2 cellular contexts compared by ENCODE assay signal in the genomic region with DNA sequence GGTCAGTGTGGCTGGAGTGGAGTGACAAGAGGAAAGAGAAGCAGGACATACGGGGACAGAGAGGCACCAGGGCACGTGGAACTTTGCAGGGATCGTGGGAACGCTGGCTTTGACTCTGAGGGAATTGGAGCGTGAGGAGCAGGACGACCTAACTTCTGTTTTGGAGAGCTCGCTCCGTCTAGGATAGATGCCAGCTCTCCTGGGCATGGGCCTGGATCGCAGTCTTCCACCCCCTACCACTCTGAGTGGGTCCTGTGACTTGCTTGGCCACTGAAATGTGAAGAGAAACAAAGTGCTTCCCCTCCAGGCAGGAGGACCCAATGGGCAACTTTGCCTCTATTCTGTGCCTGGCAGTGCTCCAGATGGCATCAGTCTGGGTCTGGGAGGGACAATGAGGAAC.
TF ChIP-seq lines count a peak whose summit lies in the region.

No MANE protein-coding gene starts in this region.

TF ChIP-seq in GM23338, 12 proteins besides CTCF, POLR2A, EP300 and RAD21 (continues in another document):
- TF ChIP-seq POLR2AphosphoS5 (IDR thresholded peaks at IDR 0.05; ENCODE audit: low read depth) (no peak), EZH2phosphoT487 (IDR thresholded peaks at IDR 0.05; ENCODE audit: unreplicated experiment) (no peak), ZNF331 (CRISPR knock-in tag; IDR thresholded peaks at IDR 0.05; ENCODE audit: low read depth) (no peak), ZNF114 (CRISPR knock-in tag; IDR thresholded peaks at IDR 0.05) (no peak), CREB1 (CRISPR knock-in tag; IDR thresholded peaks at IDR 0.05; ENCODE audit: low read depth) (no peak), JUNB (IDR thresholded peaks at IDR 0.05; ENCODE audit: unreplicated experiment) (no peak), EZH2 (IDR thresholded peaks at IDR 0.05; ENCODE audit: low read depth, unreplicated experiment) (no peak)
- TF ChIP-seq, protein P1, sequence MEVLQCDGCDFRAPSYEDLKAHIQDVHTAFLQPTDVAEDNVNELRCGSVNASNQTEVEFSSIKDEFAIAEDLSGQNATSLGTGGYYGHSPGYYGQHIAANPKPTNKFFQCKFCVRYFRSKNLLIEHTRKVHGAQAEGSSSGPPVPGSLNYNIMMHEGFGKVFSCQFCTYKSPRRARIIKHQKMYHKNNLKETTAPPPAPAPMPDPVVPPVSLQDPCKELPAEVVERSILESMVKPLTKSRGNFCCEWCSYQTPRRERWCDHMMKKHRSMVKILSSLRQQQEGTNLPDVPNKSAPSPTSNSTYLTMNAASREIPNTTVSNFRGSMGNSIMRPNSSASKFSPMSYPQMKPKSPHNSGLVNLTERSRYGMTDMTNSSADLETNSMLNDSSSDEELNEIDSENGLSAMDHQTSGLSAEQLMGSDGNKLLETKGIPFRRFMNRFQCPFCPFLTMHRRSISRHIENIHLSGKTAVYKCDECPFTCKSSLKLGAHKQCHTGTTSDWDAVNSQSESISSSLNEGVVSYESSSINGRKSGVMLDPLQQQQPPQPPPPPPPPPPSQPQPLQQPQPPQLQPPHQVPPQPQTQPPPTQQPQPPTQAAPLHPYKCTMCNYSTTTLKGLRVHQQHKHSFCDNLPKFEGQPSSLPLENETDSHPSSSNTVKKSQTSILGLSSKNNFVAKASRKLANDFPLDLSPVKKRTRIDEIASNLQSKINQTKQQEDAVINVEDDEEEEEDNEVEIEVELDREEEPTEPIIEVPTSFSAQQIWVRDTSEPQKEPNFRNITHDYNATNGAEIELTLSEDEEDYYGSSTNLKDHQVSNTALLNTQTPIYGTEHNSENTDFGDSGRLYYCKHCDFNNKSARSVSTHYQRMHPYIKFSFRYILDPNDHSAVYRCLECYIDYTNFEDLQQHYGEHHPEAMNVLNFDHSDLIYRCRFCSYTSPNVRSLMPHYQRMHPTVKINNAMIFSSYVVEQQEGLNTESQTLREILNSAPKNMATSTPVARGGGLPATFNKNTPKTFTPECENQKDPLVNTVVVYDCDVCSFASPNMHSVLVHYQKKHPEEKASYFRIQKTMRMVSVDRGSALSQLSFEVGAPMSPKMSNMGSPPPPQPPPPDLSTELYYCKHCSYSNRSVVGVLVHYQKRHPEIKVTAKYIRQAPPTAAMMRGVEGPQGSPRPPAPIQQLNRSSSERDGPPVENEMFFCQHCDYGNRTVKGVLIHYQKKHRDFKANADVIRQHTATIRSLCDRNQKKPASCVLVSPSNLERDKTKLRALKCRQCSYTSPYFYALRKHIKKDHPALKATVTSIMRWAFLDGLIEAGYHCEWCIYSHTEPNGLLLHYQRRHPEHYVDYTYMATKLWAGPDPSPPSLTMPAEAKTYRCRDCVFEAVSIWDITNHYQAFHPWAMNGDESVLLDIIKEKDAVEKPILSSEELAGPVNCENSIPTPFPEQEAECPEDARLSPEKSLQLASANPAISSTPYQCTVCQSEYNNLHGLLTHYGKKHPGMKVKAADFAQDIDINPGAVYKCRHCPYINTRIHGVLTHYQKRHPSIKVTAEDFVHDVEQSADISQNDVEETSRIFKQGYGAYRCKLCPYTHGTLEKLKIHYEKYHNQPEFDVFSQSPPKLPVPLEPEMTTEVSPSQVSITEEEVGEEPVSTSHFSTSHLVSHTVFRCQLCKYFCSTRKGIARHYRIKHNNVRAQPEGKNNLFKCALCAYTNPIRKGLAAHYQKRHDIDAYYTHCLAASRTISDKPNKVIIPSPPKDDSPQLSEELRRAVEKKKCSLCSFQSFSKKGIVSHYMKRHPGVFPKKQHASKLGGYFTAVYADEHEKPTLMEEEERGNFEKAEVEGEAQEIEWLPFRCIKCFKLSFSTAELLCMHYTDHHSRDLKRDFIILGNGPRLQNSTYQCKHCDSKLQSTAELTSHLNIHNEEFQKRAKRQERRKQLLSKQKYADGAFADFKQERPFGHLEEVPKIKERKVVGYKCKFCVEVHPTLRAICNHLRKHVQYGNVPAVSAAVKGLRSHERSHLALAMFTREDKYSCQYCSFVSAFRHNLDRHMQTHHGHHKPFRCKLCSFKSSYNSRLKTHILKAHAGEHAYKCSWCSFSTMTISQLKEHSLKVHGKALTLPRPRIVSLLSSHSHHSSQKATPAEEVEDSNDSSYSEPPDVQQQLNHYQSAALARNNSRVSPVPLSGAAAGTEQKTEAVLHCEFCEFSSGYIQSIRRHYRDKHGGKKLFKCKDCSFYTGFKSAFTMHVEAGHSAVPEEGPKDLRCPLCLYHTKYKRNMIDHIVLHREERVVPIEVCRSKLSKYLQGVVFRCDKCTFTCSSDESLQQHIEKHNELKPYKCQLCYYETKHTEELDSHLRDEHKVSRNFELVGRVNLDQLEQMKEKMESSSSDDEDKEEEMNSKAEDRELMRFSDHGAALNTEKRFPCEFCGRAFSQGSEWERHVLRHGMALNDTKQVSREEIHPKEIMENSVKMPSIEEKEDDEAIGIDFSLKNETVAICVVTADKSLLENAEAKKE (CRISPR knock-in tag; IDR thresholded peaks at IDR 0.05): no peak
- TF ChIP-seq, protein P2, sequence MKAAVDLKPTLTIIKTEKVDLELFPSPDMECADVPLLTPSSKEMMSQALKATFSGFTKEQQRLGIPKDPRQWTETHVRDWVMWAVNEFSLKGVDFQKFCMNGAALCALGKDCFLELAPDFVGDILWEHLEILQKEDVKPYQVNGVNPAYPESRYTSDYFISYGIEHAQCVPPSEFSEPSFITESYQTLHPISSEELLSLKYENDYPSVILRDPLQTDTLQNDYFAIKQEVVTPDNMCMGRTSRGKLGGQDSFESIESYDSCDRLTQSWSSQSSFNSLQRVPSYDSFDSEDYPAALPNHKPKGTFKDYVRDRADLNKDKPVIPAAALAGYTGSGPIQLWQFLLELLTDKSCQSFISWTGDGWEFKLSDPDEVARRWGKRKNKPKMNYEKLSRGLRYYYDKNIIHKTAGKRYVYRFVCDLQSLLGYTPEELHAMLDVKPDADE (IDR thresholded peaks at IDR 0.05): no peak
- TF ChIP-seq, protein P3, sequence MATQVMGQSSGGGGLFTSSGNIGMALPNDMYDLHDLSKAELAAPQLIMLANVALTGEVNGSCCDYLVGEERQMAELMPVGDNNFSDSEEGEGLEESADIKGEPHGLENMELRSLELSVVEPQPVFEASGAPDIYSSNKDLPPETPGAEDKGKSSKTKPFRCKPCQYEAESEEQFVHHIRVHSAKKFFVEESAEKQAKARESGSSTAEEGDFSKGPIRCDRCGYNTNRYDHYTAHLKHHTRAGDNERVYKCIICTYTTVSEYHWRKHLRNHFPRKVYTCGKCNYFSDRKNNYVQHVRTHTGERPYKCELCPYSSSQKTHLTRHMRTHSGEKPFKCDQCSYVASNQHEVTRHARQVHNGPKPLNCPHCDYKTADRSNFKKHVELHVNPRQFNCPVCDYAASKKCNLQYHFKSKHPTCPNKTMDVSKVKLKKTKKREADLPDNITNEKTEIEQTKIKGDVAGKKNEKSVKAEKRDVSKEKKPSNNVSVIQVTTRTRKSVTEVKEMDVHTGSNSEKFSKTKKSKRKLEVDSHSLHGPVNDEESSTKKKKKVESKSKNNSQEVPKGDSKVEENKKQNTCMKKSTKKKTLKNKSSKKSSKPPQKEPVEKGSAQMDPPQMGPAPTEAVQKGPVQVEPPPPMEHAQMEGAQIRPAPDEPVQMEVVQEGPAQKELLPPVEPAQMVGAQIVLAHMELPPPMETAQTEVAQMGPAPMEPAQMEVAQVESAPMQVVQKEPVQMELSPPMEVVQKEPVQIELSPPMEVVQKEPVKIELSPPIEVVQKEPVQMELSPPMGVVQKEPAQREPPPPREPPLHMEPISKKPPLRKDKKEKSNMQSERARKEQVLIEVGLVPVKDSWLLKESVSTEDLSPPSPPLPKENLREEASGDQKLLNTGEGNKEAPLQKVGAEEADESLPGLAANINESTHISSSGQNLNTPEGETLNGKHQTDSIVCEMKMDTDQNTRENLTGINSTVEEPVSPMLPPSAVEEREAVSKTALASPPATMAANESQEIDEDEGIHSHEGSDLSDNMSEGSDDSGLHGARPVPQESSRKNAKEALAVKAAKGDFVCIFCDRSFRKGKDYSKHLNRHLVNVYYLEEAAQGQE (IDR thresholded peaks at IDR 0.05; ENCODE audit: unreplicated experiment): no peak

TF ChIP-seq in H1, 55 proteins besides CTCF, POLR2A, EP300 and RAD21:
- TF ChIP-seq SIN3A (conservative IDR thresholded peaks at IDR 0.05 in 1 of 2, IDR thresholded peaks at IDR 0.05 in 1 of 2; ENCODE audit: low read depth in 1 of 2, low read length in 2 of 2): no peak
- no peak for TF ChIP-seq TAF7 (optimal IDR thresholded peaks at IDR 0.05; ENCODE audit: borderline replicate concordance, low read depth, low read length)
- TF ChIP-seq RXRA (IDR thresholded peaks at IDR 0.05; ENCODE audit: insufficient read depth, low read depth, low read length): no peak
- no peak for TF ChIP-seq EGR1 (IDR thresholded peaks at IDR 0.05; ENCODE audit: borderline replicate concordance, low read depth, low read length)
- TF ChIP-seq, protein P4, sequence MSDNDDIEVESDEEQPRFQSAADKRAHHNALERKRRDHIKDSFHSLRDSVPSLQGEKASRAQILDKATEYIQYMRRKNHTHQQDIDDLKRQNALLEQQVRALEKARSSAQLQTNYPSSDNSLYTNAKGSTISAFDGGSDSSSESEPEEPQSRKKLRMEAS (IDR thresholded peaks at IDR 0.05): no peak
- no peak for TF ChIP-seq ZNF274 (IDR thresholded peaks at IDR 0.05; ENCODE audit: borderline replicate concordance, extremely low read depth, low read length)
- TF ChIP-seq JUND (IDR thresholded peaks at IDR 0.05; ENCODE audit: low read length): no peak
- no peak for TF ChIP-seq KDM1A (IDR thresholded peaks at IDR 0.05; ENCODE audit: borderline replicate concordance, low read length)
- no peak for TF ChIP-seq KDM4A (IDR thresholded peaks at IDR 0.05; ENCODE audit: low read depth, low read length, severe bottlenecking)
- no peak for TF ChIP-seq RNF2 (IDR thresholded peaks at IDR 0.05; ENCODE audit: borderline replicate concordance, low read depth, low read length, missing control alignments, poor library complexity, severe bottlenecking)
- no peak for TF ChIP-seq JUN (IDR thresholded peaks at IDR 0.05; ENCODE audit: low read depth, low read length)
- TF ChIP-seq CHD1 (IDR thresholded peaks at IDR 0.05; ENCODE audit: low read depth, low read length): no peak
- TF ChIP-seq CHD2 (IDR thresholded peaks at IDR 0.05; ENCODE audit: low read length): no peak
- TF ChIP-seq CBX8 (IDR thresholded peaks at IDR 0.05; ENCODE audit: borderline replicate concordance, low read depth, low read length): no peak
- TF ChIP-seq, protein P5, sequence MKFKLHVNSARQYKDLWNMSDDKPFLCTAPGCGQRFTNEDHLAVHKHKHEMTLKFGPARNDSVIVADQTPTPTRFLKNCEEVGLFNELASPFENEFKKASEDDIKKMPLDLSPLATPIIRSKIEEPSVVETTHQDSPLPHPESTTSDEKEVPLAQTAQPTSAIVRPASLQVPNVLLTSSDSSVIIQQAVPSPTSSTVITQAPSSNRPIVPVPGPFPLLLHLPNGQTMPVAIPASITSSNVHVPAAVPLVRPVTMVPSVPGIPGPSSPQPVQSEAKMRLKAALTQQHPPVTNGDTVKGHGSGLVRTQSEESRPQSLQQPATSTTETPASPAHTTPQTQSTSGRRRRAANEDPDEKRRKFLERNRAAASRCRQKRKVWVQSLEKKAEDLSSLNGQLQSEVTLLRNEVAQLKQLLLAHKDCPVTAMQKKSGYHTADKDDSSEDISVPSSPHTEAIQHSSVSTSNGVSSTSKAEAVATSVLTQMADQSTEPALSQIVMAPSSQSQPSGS (IDR thresholded peaks at IDR 0.05; ENCODE audit: low read length): no peak
- no peak for TF ChIP-seq KDM5A (IDR thresholded peaks at IDR 0.05; ENCODE audit: low read length)
- TF ChIP-seq PHF8 (conservative IDR thresholded peaks at IDR 0.05; ENCODE audit: low read depth, low read length): no peak
- no peak for TF ChIP-seq HDAC6 (IDR thresholded peaks at IDR 0.05; ENCODE audit: low read depth, low read length)
- no peak for TF ChIP-seq SP4 (IDR thresholded peaks at IDR 0.05; ENCODE audit: low read length)
